Comparison of ENCODE assay signal across 1 cellular context in the genomic region with DNA sequence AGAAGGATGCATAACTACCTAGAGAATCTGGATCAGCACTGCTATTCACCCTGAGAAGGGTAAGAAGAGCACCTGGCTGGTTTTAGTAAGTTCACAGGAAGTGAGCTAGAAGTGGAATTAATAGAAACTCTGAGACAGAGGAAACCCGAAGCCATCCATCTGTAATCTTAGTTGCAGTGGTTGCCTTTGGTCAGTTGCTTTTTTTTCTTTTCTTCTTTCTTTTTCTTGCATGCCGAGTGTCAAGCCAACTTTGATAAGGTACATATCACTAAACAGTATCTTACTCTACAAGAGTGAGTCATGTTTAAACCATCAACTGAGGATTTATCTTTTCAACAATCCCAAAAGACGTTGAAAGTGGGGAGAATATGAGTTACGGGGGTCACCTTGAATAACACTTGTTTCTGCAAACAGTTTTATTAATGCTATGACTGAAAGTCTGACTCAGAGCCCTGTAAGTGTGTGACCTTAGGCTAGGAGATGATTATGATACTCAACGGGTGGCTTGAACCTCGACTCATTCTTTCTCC.
TF ChIP-seq lines count a peak whose summit lies in the region.

No MANE protein-coding gene starts in this region.

TF ChIP-seq in GM12878, 131 proteins besides CTCF, POLR2A, EP300 and RAD21 (continued from another document):
- TF ChIP-seq ZBTB33 (IDR thresholded peaks at IDR 0.05): no peak
- TF ChIP-seq, protein P1, sequence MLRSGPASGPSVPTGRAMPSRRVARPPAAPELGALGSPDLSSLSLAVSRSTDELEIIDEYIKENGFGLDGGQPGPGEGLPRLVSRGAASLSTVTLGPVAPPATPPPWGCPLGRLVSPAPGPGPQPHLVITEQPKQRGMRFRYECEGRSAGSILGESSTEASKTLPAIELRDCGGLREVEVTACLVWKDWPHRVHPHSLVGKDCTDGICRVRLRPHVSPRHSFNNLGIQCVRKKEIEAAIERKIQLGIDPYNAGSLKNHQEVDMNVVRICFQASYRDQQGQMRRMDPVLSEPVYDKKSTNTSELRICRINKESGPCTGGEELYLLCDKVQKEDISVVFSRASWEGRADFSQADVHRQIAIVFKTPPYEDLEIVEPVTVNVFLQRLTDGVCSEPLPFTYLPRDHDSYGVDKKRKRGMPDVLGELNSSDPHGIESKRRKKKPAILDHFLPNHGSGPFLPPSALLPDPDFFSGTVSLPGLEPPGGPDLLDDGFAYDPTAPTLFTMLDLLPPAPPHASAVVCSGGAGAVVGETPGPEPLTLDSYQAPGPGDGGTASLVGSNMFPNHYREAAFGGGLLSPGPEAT (IDR thresholded peaks at IDR 0.05; ENCODE audit: low read depth): no peak
TF ChIP-seq in GM12878: peak in this region for 18.
